In genomic region chr6:26607434-26608230, GRCh38 we compare ENCODE assay signal across 8 cellular contexts. TPM values are rescaled to one million over a fixed set of nuclear protein-coding genes. Genes with fewer than 3 reads are reported as not detected.
DNase-seq lines count a peak whose midpoint lies in the region; ATAC-seq and TF ChIP-seq lines count a peak whose summit lies in the region.

No MANE protein-coding gene starts in this region.

- H3K9me3 Mint-ChIP-seq in Calu3 (ENCODE audit: low read depth, unreplicated experiment), result no peaks in the 10 kb centered on the region
- no peaks in the 10 kb centered on the region for H3K9me3 Mint-ChIP-seq in activated naive CD4-positive, alpha-beta T cell treated with anti-CD3 and anti-CD28 coated beads, Interleukin-2, amount 10 ng/mL, durations not matched to agents 7 days and 5 days

- H3K27me3 Mint-ChIP-seq in Calu3 (ENCODE audit: unreplicated experiment), result peaks cover 16% of the 10 kb centered on the region
- H3K27me3 Mint-ChIP-seq in activated naive CD4-positive, alpha-beta T cell treated with anti-CD3 and anti-CD28 coated beads, Interleukin-2, amount 10 ng/mL, durations not matched to agents 7 days and 5 days, result peaks cover 25% of the 10 kb centered on the region

- CTCF ChIA-PET in Calu3 (lab: Charles Lee), result interaction anchor here (1.0 to 1.2 kb wide), 2 partner anchors 52 to 519 kb away, joined by 3 read pairs; partner anchors contain the start of gene ZNF322
- CTCF ChIA-PET in activated naive CD4-positive, alpha-beta T cell treated with anti-CD3 and anti-CD28 coated beads, Interleukin-2, amount 10 ng/mL, durations not matched to agents 7 days and 5 days (lab: Charles Lee), result interaction anchor here (1.3 kb wide), 1 partner anchor 471 kb away, joined by 8 read pairs; no protein-coding TSS in a partner anchor

- H3K36me3 Mint-ChIP-seq in Calu3 (ENCODE audit: insufficient read depth, unreplicated experiment), result no peaks in the 10 kb centered on the region
- no peaks in the 10 kb centered on the region for H3K36me3 Mint-ChIP-seq in activated naive CD4-positive, alpha-beta T cell treated with anti-CD3 and anti-CD28 coated beads, Interleukin-2, amount 10 ng/mL, durations not matched to agents 7 days and 5 days

- no peaks in the 10 kb centered on the region for H3K9me3 ChIP-seq in psoas muscle

- no peak overlapping the region for H3K27ac Mint-ChIP-seq in Calu3 (ENCODE audit: unreplicated experiment)
- no peak overlapping the region for H3K27ac Mint-ChIP-seq in activated naive CD4-positive, alpha-beta T cell treated with anti-CD3 and anti-CD28 coated beads, Interleukin-2, amount 10 ng/mL, durations not matched to agents 7 days and 5 days

- DNase-seq in Calu3 (peak; percentile 74), LoVo (ENCODE audit: low spot score) (peak; percentile 65), SHP77 treated with DMSO at 0.1 percent for 48 hours (lab: John Stamatoyannopoulos, UW) (peak; percentile 85), glomerular visceral epithelial cell (ENCODE audit: extremely low spot score) (peak; percentile 66), psoas muscle (no peak), T-helper 9 cell (no peak)
- peak; percentile 80 for DNase-seq in activated naive CD4-positive, alpha-beta T cell treated with anti-CD3 and anti-CD28 coated beads, Interleukin-2, amount 10 ng/mL, durations not matched to agents 7 days and 5 days

- no peak overlapping the region for H3K27ac ChIP-seq in psoas muscle

- TF ChIP-seq CTCF in Calu3 (IDR thresholded peaks at IDR 0.05; ENCODE audit: unreplicated experiment) (peak; percentile 49), psoas muscle (IDR thresholded peaks at IDR 0.05) (peak; percentile 58)

- no TSS peak for BruUV-seq in Calu3 (replicated peaks; lab: Mats Ljungman, UMichigan)

- WGBS in psoas muscle, 3 donors, result 53 to 57% (median 56%) methylated on average over 7 of the region's 7 CpGs

- H3K4me1 Mint-ChIP-seq in Calu3 (ENCODE audit: low read depth, unreplicated experiment), result peaks cover 7% of the 10 kb centered on the region
- peaks cover 12% of the 10 kb centered on the region for H3K4me1 Mint-ChIP-seq in activated naive CD4-positive, alpha-beta T cell treated with anti-CD3 and anti-CD28 coated beads, Interleukin-2, amount 10 ng/mL, durations not matched to agents 7 days and 5 days

- H3K4me3 ChIP-seq in psoas muscle, result peak overlapping the region; percentile 36

- H3K36me3 ChIP-seq in psoas muscle (ENCODE audit: insufficient read depth in 1 of 2, low read depth in 1 of 2), result no peaks in the 10 kb centered on the region

- peak overlapping the region; percentile 17 for H3K4me3 Mint-ChIP-seq in Calu3 (ENCODE audit: low read depth, unreplicated experiment)
- peak overlapping the region; percentile 12 for H3K4me3 Mint-ChIP-seq in activated naive CD4-positive, alpha-beta T cell treated with anti-CD3 and anti-CD28 coated beads, Interleukin-2, amount 10 ng/mL, durations not matched to agents 7 days and 5 days

- no peaks in the 10 kb centered on the region for H3K4me1 ChIP-seq in psoas muscle

- peak; percentile 69 for ATAC-seq in GM19467 (IDR thresholded peaks at IDR 0.05; ENCODE audit: unreplicated experiment)
- ATAC-seq in psoas muscle, result peak in 3 of 4 donors; percentile 47 to 74 (median 71)

- intact Hi-C loops in Calu3 (cut with micrococcal nuclease; ENCODE audit: unreplicated experiment) (loop anchor here (1.0 to 2.0 kb wide), 3 partner anchors 472 to 551 kb away; no protein-coding TSS in a partner anchor), psoas muscle (cut with DNase I) (loop anchor here (2.0 to 5.0 kb wide), 2 partner anchors 471 to 475 kb away; no protein-coding TSS in a partner anchor)

- H3K27me3 ChIP-seq in psoas muscle (ENCODE audit: insufficient read depth in 3 of 3, low read length in 2 of 3), result no peaks in the 10 kb centered on the region

RNA-seq across cellular contexts. Expression of gene ABT1, which starts 10.9 kb away (rescaled TPM):
- total RNA-seq in Calu3 (2022) (18.8 and 20.9 TPM in 2 replicates), psoas muscle (10 to 100 TPM in 1 of 4 donors, 1 to 10 TPM in 3; 6.2 to 11.8 (median 9.6) TPM)
- 10 to 100 TPM; 10.3 to 18.4 (median 13.6) TPM for polyA plus RNA-seq in psoas muscle

RNA-seq across cellular contexts. Expression of gene ZNF322, which starts 51.9 kb away (rescaled TPM):
- total RNA-seq in Calu3 (2022), result 25.1 and 27.1 TPM in 2 replicates
- total RNA-seq in psoas muscle, result 10 to 100 TPM in 3 of 4 donors, 1 to 10 TPM in 1; 9.0 to 13.6 (median 10.3) TPM
- 1 to 10 TPM; 4.2 to 8.2 (median 4.5) TPM for polyA plus RNA-seq in psoas muscle

Comparison
In these comparisons a context has a peak if more than half of its experiments do, and no peak if none do; other contexts are left out.
1. DNase-seq: peak in Calu3 (single experiment), LoVo (single experiment), SHP77 treated with DMSO at 0.1 percent for 48 hours (single experiment), activated naive CD4-positive, alpha-beta T cell treated with anti-CD3 and anti-CD28 coated beads, Interleukin-2, amount 10 ng/mL, durations not matched to agents 7 days and 5 days (single experiment) and glomerular visceral epithelial cell (single experiment); none in psoas muscle (0 of 2) and T-helper 9 cell (single experiment).